In the genomic region with DNA sequence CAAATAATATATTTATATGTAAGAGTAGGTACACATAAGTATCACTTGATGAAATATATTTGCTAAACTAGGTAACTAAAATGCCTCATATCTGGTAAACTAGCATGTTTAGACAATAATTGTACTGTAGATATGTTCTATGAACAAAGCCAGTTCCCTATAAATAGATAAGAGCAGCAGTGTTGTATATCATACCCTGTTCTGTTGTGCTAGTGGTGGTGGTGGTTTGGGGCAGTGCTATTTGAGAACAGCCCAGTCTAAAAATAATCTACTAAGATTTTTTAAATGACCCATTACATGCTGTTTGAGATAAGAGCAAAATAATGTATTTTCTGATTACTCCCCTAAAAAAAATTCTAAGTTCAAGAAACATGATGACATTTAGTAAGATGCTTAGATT, we compare ENCODE assay signal across 18 cellular contexts.
DNase-seq lines count a peak whose midpoint lies in the region; ATAC-seq and TF ChIP-seq lines count a peak whose summit lies in the region.
"Had no signal": no experiment of that assay in that cellular context is flagged by ENCODE, and none has a peak within 500 bp of the region (broad histone marks: within the 10 kb centered on the region; RNA-seq: fewer than 3 reads in every experiment).

No MANE protein-coding gene starts in this region.

- no peak overlapping the region for H3K4me3 ChIP-seq in cardiac muscle cell
- no peak overlapping the region for H3K4me3 ChIP-seq in left ventricle myocardium inferior
- no peak overlapping the region for H3K4me3 ChIP-seq in thoracic aorta
- H3K4me3 ChIP-seq: Peyer's patch had no signal

- H3K4me3 Mint-ChIP-seq in brain = no peak overlapping the region
- H3K4me3 Mint-ChIP-seq in nephron = no peak overlapping the region
- H3K4me3 Mint-ChIP-seq: B cell had no signal

- peaks cover 17% of the 10 kb centered on the region for H3K4me1 ChIP-seq in cardiac muscle cell (ENCODE audit: low read depth)
- no peaks in the 10 kb centered on the region for H3K4me1 ChIP-seq in left ventricle myocardium inferior
- peaks cover 11 to 43% of the 10 kb centered on the region in 2 donors for H3K4me1 ChIP-seq in thoracic aorta (ENCODE audit: control insufficient read depth in 1 of 2, low read depth in 2 of 2)
- H3K4me1 ChIP-seq: Peyer's patch had no signal

- H3K27me3 ChIP-seq in cardiac muscle cell (no peaks in the 10 kb centered on the region), left ventricle myocardium inferior (ENCODE audit: low read depth) (no peaks in the 10 kb centered on the region), thoracic aorta (replicated peaks; ENCODE audit: insufficient read depth) (no peaks in the 10 kb centered on the region)
- H3K27me3 ChIP-seq: Peyer's patch had no signal

- H3K36me3 ChIP-seq in cardiac muscle cell = no peaks in the 10 kb centered on the region
- H3K36me3 ChIP-seq in left ventricle myocardium inferior = no peaks in the 10 kb centered on the region
- no peaks in the 10 kb centered on the region for H3K36me3 ChIP-seq in thoracic aorta
- H3K36me3 ChIP-seq: Peyer's patch had no signal

- H3K27me3 Mint-ChIP-seq in brain (no peaks in the 10 kb centered on the region), nephron (ENCODE audit: low read depth) (no peaks in the 10 kb centered on the region)
- H3K27me3 Mint-ChIP-seq: B cell had no signal

- H3K9me3 ChIP-seq in cardiac muscle cell (ENCODE audit: low read depth) = no peaks in the 10 kb centered on the region
- H3K9me3 ChIP-seq in left ventricle myocardium inferior (replicated peaks) = no peaks in the 10 kb centered on the region
- H3K9me3 ChIP-seq in thoracic aorta = no peaks in the 10 kb centered on the region
- H3K9me3 ChIP-seq: Peyer's patch had no signal

- H3K27ac ChIP-seq in cardiac muscle cell (peak overlapping the region; percentile 1), left ventricle myocardium inferior (replicated peaks) (no peak overlapping the region), thoracic aorta (peak overlapping the region; percentile 5 to 39)
- H3K27ac ChIP-seq: Peyer's patch had no signal

- H3K27ac Mint-ChIP-seq in brain (peak overlapping the region in 3 of 5 experiments; percentile 51 to 91 (median 58)), nephron (peak overlapping the region in 2 of 3 experiments; percentile 37 to 38)
- H3K27ac Mint-ChIP-seq: B cell had no signal

- TF ChIP-seq CTCF in cardiac muscle cell (IDR thresholded peaks at IDR 0.05; ENCODE audit: low read depth, low read length) (no peak), left ventricle myocardium inferior (IDR thresholded peaks at IDR 0.05; ENCODE audit: borderline replicate concordance) (no peak), brain (conservative IDR thresholded peaks at IDR 0.05) (no peak), nephron (IDR thresholded peaks at IDR 0.05; ENCODE audit: unreplicated experiment in 3 of 3) (no peak), thoracic aorta (IDR thresholded peaks at IDR 0.05) (no peak)

- intact Hi-C loops in left ventricle myocardium inferior (cut with micrococcal nuclease) = no loop called here

- H3K4me1 Mint-ChIP-seq in brain = peaks cover 60% of the 10 kb centered on the region
- peaks cover 39% of the 10 kb centered on the region for H3K4me1 Mint-ChIP-seq in nephron
- H3K4me1 Mint-ChIP-seq: B cell had no signal

- H3K9me3 Mint-ChIP-seq in brain = peaks cover 0 to 2% (median 0%) of the 10 kb centered on the region in 5 experiments
- no peaks in the 10 kb centered on the region for H3K9me3 Mint-ChIP-seq in nephron

- ATAC-seq in thoracic aorta (ENCODE audit: insufficient number of reproducible peaks, low FRiP score, low read depth) = no peak
- ATAC-seq in HG02970 (IDR thresholded peaks at IDR 0.05; ENCODE audit: low FRiP score, unreplicated experiment) = no peak
- no peak for ATAC-seq in GM21360 (IDR thresholded peaks at IDR 0.05; ENCODE audit: unreplicated experiment)
- ATAC-seq: Right ventricle myocardium inferior had no signal

- H3K36me3 Mint-ChIP-seq in brain = peaks cover 21% of the 10 kb centered on the region
- peaks cover 34% of the 10 kb centered on the region for H3K36me3 Mint-ChIP-seq in nephron (ENCODE audit: low read depth)

- DNase-seq in cardiac muscle cell (ENCODE audit: low read depth in 1 of 2, low spot score in 1 of 2) (no peak), left ventricle myocardium inferior (no peak), thoracic aorta (ENCODE audit: low spot score) (no peak), HUDEP-2 (lab: John Stamatoyannopoulos, UW; ENCODE audit: unreplicated experiment in 76 of 76) (no peak)
- DNase-seq: DMS 273 treated with DMSO at 0.1 percent for 48 hours, DND-41, KG1, MV-4-11, NCI-H187 treated with DMSO at 0.1 percent for 48 hours, NCI-H345, NCI-H524 treated with DMSO at 0.1 percent for 48 hours, Peyer's patch had no signal
